Comparison of ENCODE assay signal across 21 cellular contexts in genomic region chr20:44814937-44815336, GRCh38.
A peak's percentile ranks its signal among the peaks of the same experiment; 100 is the strongest.
DNase-seq lines count a peak whose midpoint lies in the region; ATAC-seq and FAIRE-seq lines count a peak whose summit lies in the region.
"Had no signal": no experiment of that assay in that cellular context is flagged by ENCODE, and none has a peak within 500 bp of the region (broad histone marks: within the 10 kb centered on the region; RNA-seq: fewer than 3 reads in every experiment).

No MANE protein-coding gene starts in this region.

- FAIRE-seq in HTR-8/SVneo (lab: Jason Lieb, UNC) (peak; percentile 64), urothelium cell line (lab: Jason Lieb, UNC) (peak; percentile 23)
- FAIRE-seq: A204.1, G401.6, GM12878 had no signal

- DNase-seq in activated CD8-positive, alpha-beta memory T cell treated with anti-CD3 and anti-CD28 coated beads, Interleukin-2, amount 50 U/mL, for 48 hours: peak; percentile 22
- DNase-seq in activated CD8-positive, alpha-beta memory T cell treated with anti-CD3 and anti-CD28 coated beads, Interleukin-2, amount 50 U/mL, for 4 hours: no peak
- DNase-seq in HTR-8/SVneo (ENCODE audit: insufficient read length, low spot score): no peak
- peak; percentile 11 for DNase-seq in islet precursor cell
- DNase-seq in urothelium cell line (ENCODE audit: low spot score): no peak
- no peak for DNase-seq in activated effector memory CD4-positive, alpha-beta T cell treated with Interleukin-2 at 50 U/mL for 16 hours
- no peak for DNase-seq in retina
- DNase-seq: AML-193; BE2C; Calu3; CD4-positive, alpha-beta memory T cell; COR-L47; DMS153; DND-41; HFFc6 had no signal

- ATAC-seq in HG03342 (IDR thresholded peaks at IDR 0.05; ENCODE audit: unreplicated experiment): no peak
- ATAC-seq: GM12878, GM23338, HCT116 had no signal

Comparison
In these comparisons a context has a peak if more than half of its experiments do, and no peak if none do; other contexts are left out.
1. DNase-seq: peak in activated CD8-positive, alpha-beta memory T cell treated with anti-CD3 and anti-CD28 coated beads, Interleukin-2, amount 50 U/mL, for 48 hours (single experiment) and islet precursor cell (single experiment); none in activated CD8-positive, alpha-beta memory T cell treated with anti-CD3 and anti-CD28 coated beads, Interleukin-2, amount 50 U/mL, for 4 hours (single experiment), HTR-8/SVneo (single experiment), urothelium cell line (single experiment), activated effector memory CD4-positive, alpha-beta T cell treated with Interleukin-2 at 50 U/mL for 16 hours (single experiment) and retina (single experiment).